9 cellular contexts compared by ENCODE assay signal in the genomic region with DNA sequence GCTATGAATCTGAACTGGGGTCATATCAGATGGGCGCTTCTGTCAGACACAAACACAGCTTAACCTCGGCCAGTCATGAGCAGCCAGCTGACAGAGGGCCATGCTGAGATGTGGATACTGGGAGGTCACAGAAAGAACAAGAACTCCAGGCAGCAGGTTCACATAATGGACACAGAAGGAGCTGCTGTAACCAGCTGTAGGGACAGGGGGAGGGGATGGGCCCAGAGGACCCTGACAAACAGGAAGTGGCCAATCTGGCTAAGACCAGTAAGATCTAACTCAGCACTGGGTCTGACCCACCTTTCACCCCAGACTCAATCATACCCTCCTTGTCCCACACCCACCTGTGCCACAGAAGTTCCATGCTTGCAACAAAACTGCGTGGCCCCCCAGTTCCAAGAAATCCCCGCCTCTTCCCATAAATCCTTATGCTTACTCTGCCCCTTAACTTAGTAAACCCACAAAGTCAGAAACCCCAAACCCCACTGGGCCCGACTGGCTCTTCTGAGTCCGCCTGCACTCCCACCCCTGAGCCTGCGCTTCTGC. TPM values are rescaled to one million over a fixed set of nuclear protein-coding genes. Genes with fewer than 3 reads are reported as not detected.
DNase-seq lines count a peak whose midpoint lies in the region; ATAC-seq and TF ChIP-seq lines count a peak whose summit lies in the region.
"Had no signal": no experiment of that assay in that cellular context is flagged by ENCODE, and none has a peak within 500 bp of the region (broad histone marks: within the 10 kb centered on the region; RNA-seq: fewer than 3 reads in every experiment).

No MANE protein-coding gene starts in this region.

- peak; percentile 42 to 44 for ATAC-seq in activated T-cell treated with anti-CD3 and anti-CD28 coated beads, Interleukin-2, amount 50 U/mL, for 4 hours
- ATAC-seq in right lobe of liver, result peak; percentile 15 to 56 (median 34)
- no peak for ATAC-seq in HG03571 (IDR thresholded peaks at IDR 0.05; ENCODE audit: unreplicated experiment)

- peak overlapping the region; percentile 63 for H3K27ac Mint-ChIP-seq in activated CD4-positive, alpha-beta T cell treated with anti-CD3 and anti-CD28 coated beads, Interleukin-2, amount 10 ng/mL, durations not matched to agents 7 days and 5 days

- DNase-seq in activated CD4-positive, alpha-beta T cell treated with anti-CD3 and anti-CD28 coated beads, Interleukin-2, amount 10 ng/mL, durations not matched to agents 7 days and 5 days, result peak; percentile 19
- no peak for DNase-seq in activated CD4-positive, alpha-beta T cell treated with anti-CD3 and anti-CD28 coated beads, Interleukin-2, amount 50 U/mL, for 4 hours
- DNase-seq in activated T-cell treated with anti-CD3 and anti-CD28 coated beads, Interleukin-2, amount 50 U/mL, for 4 hours, result no peak
- DNase-seq in right lobe of liver (no peak), NCI-H187 treated with DMSO at 0.1 percent for 48 hours (lab: John Stamatoyannopoulos, UW) (no peak), BE2C (no peak)
- DNase-seq: MG63 had no signal

- no peak overlapping the region for H3K4me3 Mint-ChIP-seq in activated CD4-positive, alpha-beta T cell treated with anti-CD3 and anti-CD28 coated beads, Interleukin-2, amount 10 ng/mL, durations not matched to agents 7 days and 5 days
- H3K4me3 Mint-ChIP-seq in activated T-cell treated with anti-CD3 and anti-CD28 coated beads, Interleukin-2, amount 50 U/mL, for 4 hours, result no peak overlapping the region

- H3K9me3 ChIP-seq in right lobe of liver (no peaks in the 10 kb centered on the region), thymus (ENCODE audit: control insufficient read depth) (no peaks in the 10 kb centered on the region), BE2C (no peaks in the 10 kb centered on the region)
- H3K9me3 ChIP-seq: MG63 had no signal

- H3K27ac ChIP-seq in right lobe of liver (peak overlapping the region in 1 of 3 donors; percentile 14), thymus (ENCODE audit: low read depth) (peak overlapping the region; percentile 9)

- no peaks in the 10 kb centered on the region for H3K9me3 Mint-ChIP-seq in activated CD4-positive, alpha-beta T cell treated with anti-CD3 and anti-CD28 coated beads, Interleukin-2, amount 10 ng/mL, durations not matched to agents 7 days and 5 days
- H3K9me3 Mint-ChIP-seq in activated T-cell treated with anti-CD3 and anti-CD28 coated beads, Interleukin-2, amount 50 U/mL, for 4 hours, result no peaks in the 10 kb centered on the region

- 50% methylated on average over 7 of the region's 7 CpGs for WGBS in right lobe of liver (ENCODE audit: insufficient coverage, low coverage, low lambda C conversion rate, missing lambda C conversion rate)
- WGBS in thymus, result 50% methylated on average over 7 of the region's 7 CpGs

- H3K4me1 ChIP-seq in right lobe of liver (peaks cover 0 to 41% (median 14%) of the 10 kb centered on the region in 4 donors), thymus (ENCODE audit: control insufficient read depth, insufficient read depth, low read length) (peaks cover 6% of the 10 kb centered on the region), BE2C (peaks cover 9% of the 10 kb centered on the region)

- POLR2A ChIA-PET in activated CD4-positive, alpha-beta T cell treated with anti-CD3 and anti-CD28 coated beads, Interleukin-2, amount 10 ng/mL, durations not matched to agents 7 days and 5 days (lab: Charles Lee), result no interaction called here

- H3K27me3 ChIP-seq in right lobe of liver (no peaks in the 10 kb centered on the region), thymus (ENCODE audit: control insufficient read depth, insufficient read depth) (no peaks in the 10 kb centered on the region), BE2C (no peaks in the 10 kb centered on the region)
- H3K27me3 ChIP-seq: MG63 had no signal

- H3K4me3 ChIP-seq in right lobe of liver, result no peak overlapping the region
- H3K4me3 ChIP-seq in thymus (ENCODE audit: low read length), result no peak overlapping the region
- no peak overlapping the region for H3K4me3 ChIP-seq in BE2C (ENCODE audit: low read depth, low read length)
- H3K4me3 ChIP-seq: MG63 had no signal

- no peak for TF ChIP-seq POLR2A in right lobe of liver (IDR thresholded peaks at IDR 0.05)

- CTCF ChIA-PET in activated CD4-positive, alpha-beta T cell treated with anti-CD3 and anti-CD28 coated beads, Interleukin-2, amount 10 ng/mL, durations not matched to agents 7 days and 5 days (lab: Charles Lee), result interaction anchor here (2.0 kb wide), 1 partner anchor 11 kb away, joined by 5 read pairs; no protein-coding TSS in a partner anchor

- H3K36me3 ChIP-seq in right lobe of liver (no peaks in the 10 kb centered on the region), thymus (ENCODE audit: control insufficient read depth, insufficient read depth) (no peaks in the 10 kb centered on the region), BE2C (no peaks in the 10 kb centered on the region)
- H3K36me3 ChIP-seq: MG63 had no signal

- TF ChIP-seq CTCF in right lobe of liver (IDR thresholded peaks at IDR 0.05), result no peak
- no peak for TF ChIP-seq CTCF in BE2C (IDR thresholded peaks at IDR 0.05; ENCODE audit: low read depth, low read length)

- no peaks in the 10 kb centered on the region for H3K36me3 Mint-ChIP-seq in activated CD4-positive, alpha-beta T cell treated with anti-CD3 and anti-CD28 coated beads, Interleukin-2, amount 10 ng/mL, durations not matched to agents 7 days and 5 days (ENCODE audit: low read depth)
- no peaks in the 10 kb centered on the region for H3K36me3 Mint-ChIP-seq in activated T-cell treated with anti-CD3 and anti-CD28 coated beads, Interleukin-2, amount 50 U/mL, for 4 hours (ENCODE audit: insufficient read depth)

- H3K4me1 Mint-ChIP-seq in activated CD4-positive, alpha-beta T cell treated with anti-CD3 and anti-CD28 coated beads, Interleukin-2, amount 10 ng/mL, durations not matched to agents 7 days and 5 days, result peaks cover 38% of the 10 kb centered on the region
- H3K4me1 Mint-ChIP-seq in activated T-cell treated with anti-CD3 and anti-CD28 coated beads, Interleukin-2, amount 50 U/mL, for 4 hours (ENCODE audit: low read depth), result peaks cover 14% of the 10 kb centered on the region

- intact Hi-C loops in right lobe of liver (cut with DNase I), result loop anchor here in 1 of 2 donors (10.0 kb wide), 1 partner anchor 87 kb away; no protein-coding TSS in a partner anchor

- peaks cover 2% of the 10 kb centered on the region for H3K27me3 Mint-ChIP-seq in activated CD4-positive, alpha-beta T cell treated with anti-CD3 and anti-CD28 coated beads, Interleukin-2, amount 10 ng/mL, durations not matched to agents 7 days and 5 days
- peaks cover 9% of the 10 kb centered on the region for H3K27me3 Mint-ChIP-seq in activated T-cell treated with anti-CD3 and anti-CD28 coated beads, Interleukin-2, amount 50 U/mL, for 4 hours (ENCODE audit: low read depth)

RNA-seq across cellular contexts. Expression of gene APOL4, which starts 3.9 kb away (rescaled TPM):
- total RNA-seq in activated CD4-positive, alpha-beta T cell treated with anti-CD3 and anti-CD28 coated beads, Interleukin-2, amount 10 ng/mL, durations not matched to agents 7 days and 5 days, result under 1 TPM; 0.54 to 0.57 TPM
- total RNA-seq in activated T-cell treated with anti-CD3 and anti-CD28 coated beads, Interleukin-2, amount 50 U/mL, for 4 hours, result under 1 TPM in 1 of 3 donors, not detected in 2; 0.27 TPM
- 1 to 10 TPM in 4 of 6 experiments, not detected in 2; 1.1 to 1.6 (median 1.4) TPM for total RNA-seq in right lobe of liver
- 53.0 TPM for polyA plus RNA-seq in thymus
- not detected for polyA plus RNA-seq in BE2C (2012; ENCODE audit: insufficient read depth, insufficient read length, low read depth)

RNA-seq across cellular contexts. Expression of gene APOL3, which starts 37.1 kb away (rescaled TPM):
- 100 to 1,000 TPM; 139 to 150 TPM for total RNA-seq in activated CD4-positive, alpha-beta T cell treated with anti-CD3 and anti-CD28 coated beads, Interleukin-2, amount 10 ng/mL, durations not matched to agents 7 days and 5 days
- 10 to 100 TPM; 14.4 to 17.7 (median 15.5) TPM for total RNA-seq in activated T-cell treated with anti-CD3 and anti-CD28 coated beads, Interleukin-2, amount 50 U/mL, for 4 hours
- 10 to 100 TPM; 21.7 to 80.5 (median 30.2) TPM for total RNA-seq in right lobe of liver
- 42.6 TPM for polyA plus RNA-seq in thymus
- polyA plus RNA-seq in BE2C (2012; ENCODE audit: insufficient read depth, insufficient read length, low read depth), result not detected

RNA-seq across cellular contexts. Expression of gene APOL2, which starts 41.7 kb away (rescaled TPM):
- total RNA-seq in activated CD4-positive, alpha-beta T cell treated with anti-CD3 and anti-CD28 coated beads, Interleukin-2, amount 10 ng/mL, durations not matched to agents 7 days and 5 days, result 10 to 100 TPM; 77.0 to 85.4 TPM
- 100 to 1,000 TPM in 2 of 3 donors, 10 to 100 TPM in 1; 99.6 to 117 (median 106) TPM for total RNA-seq in activated T-cell treated with anti-CD3 and anti-CD28 coated beads, Interleukin-2, amount 50 U/mL, for 4 hours
- 100 to 1,000 TPM in 1 of 6 experiments, 10 to 100 TPM in 5; 40.8 to 121 (median 57.5) TPM for total RNA-seq in right lobe of liver
- polyA plus RNA-seq in thymus, result 56.1 TPM
- polyA plus RNA-seq in BE2C (2012; ENCODE audit: insufficient read depth, insufficient read length, low read depth), result 11.5 TPM

RNA-seq across cellular contexts. Expression of gene APOL1, which starts 55.3 kb away (rescaled TPM):
- 10 to 100 TPM; 50.9 to 60.0 TPM for total RNA-seq in activated CD4-positive, alpha-beta T cell treated with anti-CD3 and anti-CD28 coated beads, Interleukin-2, amount 10 ng/mL, durations not matched to agents 7 days and 5 days
- total RNA-seq in activated T-cell treated with anti-CD3 and anti-CD28 coated beads, Interleukin-2, amount 50 U/mL, for 4 hours, result 10 to 100 TPM; 39.8 to 53.1 (median 42.0) TPM
- total RNA-seq in right lobe of liver, result 100 to 1,000 TPM in 5 of 6 experiments, 10 to 100 TPM in 1; 85.1 to 299 (median 119) TPM
- 62.6 TPM for polyA plus RNA-seq in thymus
- polyA plus RNA-seq in BE2C (2012; ENCODE audit: insufficient read depth, insufficient read length, low read depth), result not detected
